Comparison of ENCODE assay signal across 10 cellular contexts in genomic region chr18:12049983-12050811, GRCh38. TPM values are rescaled to one million over a fixed set of nuclear protein-coding genes. Genes with fewer than 3 reads are reported as not detected.
A peak's percentile ranks its signal among the peaks of the same experiment; 100 is the strongest.
DNase-seq lines count a peak whose midpoint lies in the region; ATAC-seq and TF ChIP-seq lines count a peak whose summit lies in the region.
"Had no signal": no experiment of that assay in that cellular context is flagged by ENCODE, and none has a peak within 500 bp of the region (broad histone marks: within the 10 kb centered on the region; RNA-seq: fewer than 3 reads in every experiment).

No MANE protein-coding gene starts in this region.

- no peaks in the 10 kb centered on the region for H3K4me1 ChIP-seq in gastroesophageal sphincter
- H3K4me1 ChIP-seq: psoas muscle had no signal

- H3K27ac ChIP-seq in gastroesophageal sphincter = no peak overlapping the region
- H3K27ac ChIP-seq: psoas muscle had no signal

- TF ChIP-seq POLR2A in gastroesophageal sphincter (IDR thresholded peaks at IDR 0.05) = no peak

- TF ChIP-seq CTCF in GM12875 (IDR thresholded peaks at IDR 0.05; ENCODE audit: borderline replicate concordance, insufficient read depth, low read depth, low read length) = no peak
- no peak for TF ChIP-seq CTCF in gastroesophageal sphincter (IDR thresholded peaks at IDR 0.05)

- H3K4me3 ChIP-seq in GM12875 (ENCODE audit: low read depth, low read length) = peak overlapping the region; percentile 21
- H3K4me3 ChIP-seq in gastroesophageal sphincter = no peak overlapping the region
- H3K4me3 ChIP-seq: psoas muscle had no signal

- 70 to 75% methylated on average over 7 to 9 of the region's 9 CpGs for WGBS in gastroesophageal sphincter (ENCODE audit: low coverage in 1 of 2), 2 donors

- peak; percentile 68 for DNase-seq in SIG-M5 treated with dmso at 0.1 percent for 504 hours (lab: John Stamatoyannopoulos, UW; ENCODE audit: unreplicated experiment)
- DNase-seq in Right ventricle myocardium inferior (ENCODE audit: missing footprints) = no peak
- DNase-seq in activated CD4-positive, alpha-beta T cell treated with anti-CD3 and anti-CD28 coated beads for 4 hours = no peak
- DNase-seq: psoas muscle had no signal

- TF ChIP-seq EP300 in gastroesophageal sphincter (IDR thresholded peaks at IDR 0.05) = no peak

- no peaks in the 10 kb centered on the region for H3K9me3 ChIP-seq in gastroesophageal sphincter
- H3K9me3 ChIP-seq: psoas muscle had no signal

- intact Hi-C loops in Right ventricle myocardium inferior (cut with DNase I) = no loop called here

- H3K27me3 ChIP-seq in gastroesophageal sphincter = peaks cover 10% of the 10 kb centered on the region

- ATAC-seq in GM21390 (IDR thresholded peaks at IDR 0.05; ENCODE audit: unreplicated experiment) = peak; percentile 92
- peak; percentile 73 for ATAC-seq in HG03139 (IDR thresholded peaks at IDR 0.05; ENCODE audit: unreplicated experiment)
- no peak for ATAC-seq in gastroesophageal sphincter
- no peak for ATAC-seq in activated CD4-positive, CD25-positive, alpha-beta regulatory T cell treated with anti-CD3 and anti-CD28 coated beads, Interleukin-2, amount 50 U/mL, for 24 hours
- no peak for ATAC-seq in Right ventricle myocardium inferior
- ATAC-seq: psoas muscle had no signal

- no peaks in the 10 kb centered on the region for H3K36me3 ChIP-seq in gastroesophageal sphincter

RNA-seq across cellular contexts. Expression of gene ANKRD62, which starts 43.4 kb away (rescaled TPM):
- not detected for total RNA-seq in gastroesophageal sphincter
- total RNA-seq in Right ventricle myocardium inferior = not detected
- total RNA-seq: dermis microvascular lymphatic vessel endothelial cell, psoas muscle had no signal

Comparison
In these comparisons a context has a peak if more than half of its experiments do, and no peak if none do; other contexts are left out.
1. ATAC-seq: peak in GM21390 (single experiment) and HG03139 (single experiment); none in gastroesophageal sphincter (single experiment), activated CD4-positive, CD25-positive, alpha-beta regulatory T cell treated with anti-CD3 and anti-CD28 coated beads, Interleukin-2, amount 50 U/mL, for 24 hours (0 of 2) and Right ventricle myocardium inferior (single experiment).